ENCODE assay signal across 2 cellular contexts in genomic region chr6:63663882-63664281, GRCh38.
TF ChIP-seq lines count a peak whose summit lies in the region.

No MANE protein-coding gene starts in this region.

TF ChIP-seq in K562, 482 proteins besides CTCF, POLR2A, EP300 and RAD21:
- TF ChIP-seq CEBPB (tag; IDR thresholded peaks at IDR 0.05), result peak; percentile 30; the same call in 1 of the 2 replicates
- TF ChIP-seq RBM34 (IDR thresholded peaks at IDR 0.05; ENCODE audit: borderline replicate concordance, insufficient read depth, low read length), result no peak
- no peak for TF ChIP-seq CEBPG (CRISPR knock-in tag; IDR thresholded peaks at IDR 0.05)
- TF ChIP-seq CEBPG (tag; conservative IDR thresholded peaks at IDR 0.05 in 1 of 2, IDR thresholded peaks at IDR 0.05 in 1 of 2), result peak in 1 of 2 experiments; percentile 51; a peak in 1 of 4 replicates

TF ChIP-seq in GM12891, 5 proteins besides CTCF, POLR2A, EP300 and RAD21:
- TF ChIP-seq POU2F2 (IDR thresholded peaks at IDR 0.05; ENCODE audit: low read depth, low read length), result no peak
- TF ChIP-seq PAX5 (IDR thresholded peaks at IDR 0.05; ENCODE audit: insufficient read depth, low read length, severe bottlenecking), result no peak
- no peak for TF ChIP-seq TAF1 (IDR thresholded peaks at IDR 0.05; ENCODE audit: low read depth, low read length)
- no peak for TF ChIP-seq SPI1 (IDR thresholded peaks at IDR 0.05; ENCODE audit: low read depth, low read length)
- TF ChIP-seq POLR2AphosphoS5 (IDR thresholded peaks at IDR 0.05; ENCODE audit: low read depth, low read length), result no peak
